15 cellular contexts compared by ENCODE assay signal in the genomic region with DNA sequence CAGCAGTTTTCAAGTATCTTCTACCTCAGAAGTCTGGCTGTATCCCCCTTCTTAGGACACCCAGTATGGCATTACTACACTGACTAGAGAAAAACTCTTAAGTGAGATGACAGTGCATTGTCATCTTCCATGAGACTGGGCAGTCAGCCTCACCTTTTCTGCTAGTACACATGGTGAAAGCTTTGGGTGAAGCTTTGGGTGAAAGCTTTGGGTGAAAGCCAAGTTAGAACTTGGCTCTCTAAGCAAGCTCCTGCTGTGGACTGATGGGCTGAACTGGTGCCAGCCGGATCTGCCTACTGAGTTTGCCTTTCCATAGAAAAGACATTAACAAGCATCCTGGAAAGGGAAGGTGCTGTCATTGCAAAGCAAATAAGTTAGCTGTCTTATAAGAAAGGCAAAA. TPM values are rescaled to one million over a fixed set of nuclear protein-coding genes. Genes with fewer than 3 reads are reported as not detected.
DNase-seq lines count a peak whose midpoint lies in the region; ATAC-seq and TF ChIP-seq lines count a peak whose summit lies in the region.
"Had no signal": no experiment of that assay in that cellular context is flagged by ENCODE, and none has a peak within 500 bp of the region (broad histone marks: within the 10 kb centered on the region; RNA-seq: fewer than 3 reads in every experiment).

No MANE protein-coding gene starts in this region.

- peaks cover 8% of the 10 kb centered on the region for H3K27me3 ChIP-seq in GM23338 (ENCODE audit: insufficient read depth)
- H3K27me3 ChIP-seq in neural progenitor cell = peaks cover 9% of the 10 kb centered on the region

- TF ChIP-seq CTCF in GM23338 (conservative IDR thresholded peaks at IDR 0.05; ENCODE audit: low read depth in 2 of 2) (no peak), OCI-LY7 (conservative IDR thresholded peaks at IDR 0.05; ENCODE audit: low read length) (no peak), neural progenitor cell (IDR thresholded peaks at IDR 0.05) (no peak)

- H3K4me1 ChIP-seq in GM23338 (ENCODE audit: insufficient read depth) (peaks cover 50% of the 10 kb centered on the region), OCI-LY7 (ENCODE audit: insufficient read depth, low read length, poor library complexity, severe bottlenecking) (no peaks in the 10 kb centered on the region), neural progenitor cell (peaks cover 16% of the 10 kb centered on the region)

- CTCF ChIA-PET in OCI-LY7 (lab: Charles Lee; ENCODE audit: unreplicated experiment) = no interaction called here

- POLR2A ChIA-PET in OCI-LY7 (lab: Charles Lee) = no interaction called here

- DNase-seq in GM23338 (ENCODE audit: low spot score) (peak; percentile 35), NCI-H1105 (lab: John Stamatoyannopoulos, UW) (peak; percentile 59), NCI-H774 (lab: John Stamatoyannopoulos, UW) (peak; percentile 15), left lobe of liver (ENCODE audit: low spot score) (no peak), OCI-LY7 (ENCODE audit: low spot score) (no peak), neural progenitor cell (ENCODE audit: low spot score) (no peak), EL (no peak)
- DNase-seq in activated T-helper 2 cell treated with anti-CD3 and anti-CD28 coated beads, Interferon-gamma antibody, Interleukin-2, Interleukin-4, amounts not matched to agents 10 μg/mL and 5 μg/mL and 100 μg/mL, durations not matched to agents 14 hours and 24 hours and 36 hours (ENCODE audit: low spot score) = no peak
- DNase-seq: activated CD4-positive, alpha-beta T cell treated with anti-CD3 and anti-CD28 coated beads, Interleukin-2, amount 10 ng/mL, durations not matched to agents 7 days and 5 days; GOT3; mesendoderm had no signal

- H3K27me3 Mint-ChIP-seq in GM23338 (ENCODE audit: insufficient read depth, low read depth, poor library complexity) (no peaks in the 10 kb centered on the region), neural progenitor cell (ENCODE audit: insufficient read depth, low read depth) (peaks cover 3% of the 10 kb centered on the region)
- H3K27me3 Mint-ChIP-seq in activated T-helper 2 cell treated with anti-CD3 and anti-CD28 coated beads, Interferon-gamma antibody, Interleukin-2, Interleukin-4, amounts not matched to agents 10 μg/mL and 5 μg/mL and 100 μg/mL, durations not matched to agents 14 hours and 24 hours and 36 hours (ENCODE audit: low read depth) = no peaks in the 10 kb centered on the region
- H3K27me3 Mint-ChIP-seq: activated CD4-positive, alpha-beta T cell treated with anti-CD3 and anti-CD28 coated beads, Interleukin-2, amount 10 ng/mL, durations not matched to agents 7 days and 5 days had no signal

- H3K27ac ChIP-seq in GM23338 (ENCODE audit: low read depth) = no peak overlapping the region
- no peak overlapping the region for H3K27ac ChIP-seq in OCI-LY7 (ENCODE audit: low read depth, low read length, poor library complexity, severe bottlenecking)
- H3K27ac ChIP-seq in neural progenitor cell = no peak overlapping the region
- H3K27ac ChIP-seq: HL-60 had no signal

- BruUV-seq in OCI-LY7 (replicated peaks; lab: Mats Ljungman, UMichigan) = no TSS peak

- no peak overlapping the region for H2AFZ ChIP-seq in GM23338
- H2AFZ ChIP-seq in OCI-LY7 (ENCODE audit: low read length) = no peak overlapping the region
- no peak overlapping the region for H2AFZ ChIP-seq in neural progenitor cell (replicated peaks)

- no peak overlapping the region; the same call in 2 of the 3 replicates for H3K4me3 Mint-ChIP-seq in GM23338
- H3K4me3 Mint-ChIP-seq in neural progenitor cell = no peak overlapping the region
- no peak overlapping the region for H3K4me3 Mint-ChIP-seq in activated T-helper 2 cell treated with anti-CD3 and anti-CD28 coated beads, Interferon-gamma antibody, Interleukin-2, Interleukin-4, amounts not matched to agents 10 μg/mL and 5 μg/mL and 100 μg/mL, durations not matched to agents 14 hours and 24 hours and 36 hours (ENCODE audit: low read depth)
- H3K4me3 Mint-ChIP-seq: activated CD4-positive, alpha-beta T cell treated with anti-CD3 and anti-CD28 coated beads, Interleukin-2, amount 10 ng/mL, durations not matched to agents 7 days and 5 days; CD14-positive monocyte had no signal

- H3K9me3 Mint-ChIP-seq in GM23338 (no peaks in the 10 kb centered on the region), neural progenitor cell (no peaks in the 10 kb centered on the region)
- H3K9me3 Mint-ChIP-seq in activated T-helper 2 cell treated with anti-CD3 and anti-CD28 coated beads, Interferon-gamma antibody, Interleukin-2, Interleukin-4, amounts not matched to agents 10 μg/mL and 5 μg/mL and 100 μg/mL, durations not matched to agents 14 hours and 24 hours and 36 hours = no peaks in the 10 kb centered on the region
- H3K9me3 Mint-ChIP-seq: activated CD4-positive, alpha-beta T cell treated with anti-CD3 and anti-CD28 coated beads, Interleukin-2, amount 10 ng/mL, durations not matched to agents 7 days and 5 days had no signal

- peak overlapping the region; percentile 35 for H3K4me2 ChIP-seq in GM23338
- H3K4me2 ChIP-seq in OCI-LY7 (ENCODE audit: low read length) = no peak overlapping the region
- no peak overlapping the region for H3K4me2 ChIP-seq in neural progenitor cell
- H3K4me2 ChIP-seq: smooth muscle cell had no signal

- no peaks in the 10 kb centered on the region for H3K9me2 ChIP-seq in GM23338 (ENCODE audit: insufficient read depth)
- H3K9me2 ChIP-seq in OCI-LY7 (ENCODE audit: insufficient read depth, low read length) = no peaks in the 10 kb centered on the region

- H3K9me3 ChIP-seq in OCI-LY7 (ENCODE audit: low read length) = no peaks in the 10 kb centered on the region
- H3K9me3 ChIP-seq in neural progenitor cell (ENCODE audit: low read depth) = no peaks in the 10 kb centered on the region

- H3K9ac ChIP-seq in neural progenitor cell = no peak overlapping the region

- H3K79me2 ChIP-seq in GM23338 (replicated peaks; ENCODE audit: insufficient read depth) (no peaks in the 10 kb centered on the region), OCI-LY7 (ENCODE audit: insufficient read depth, low read depth, low read length) (no peaks in the 10 kb centered on the region), neural progenitor cell (ENCODE audit: low read depth) (no peaks in the 10 kb centered on the region)

- H3F3A ChIP-seq in GM23338 (replicated peaks; ENCODE audit: low read depth) = no peaks in the 10 kb centered on the region
- H3F3A ChIP-seq in neural progenitor cell (ENCODE audit: low read depth) = no peaks in the 10 kb centered on the region

- H3K36me3 Mint-ChIP-seq in GM23338 (ENCODE audit: low read depth) = no peaks in the 10 kb centered on the region
- no peaks in the 10 kb centered on the region for H3K36me3 Mint-ChIP-seq in neural progenitor cell
- H3K36me3 Mint-ChIP-seq in activated T-helper 2 cell treated with anti-CD3 and anti-CD28 coated beads, Interferon-gamma antibody, Interleukin-2, Interleukin-4, amounts not matched to agents 10 μg/mL and 5 μg/mL and 100 μg/mL, durations not matched to agents 14 hours and 24 hours and 36 hours (ENCODE audit: low read depth) = no peaks in the 10 kb centered on the region
- H3K36me3 Mint-ChIP-seq: CD14-positive monocyte had no signal

- H3K27ac Mint-ChIP-seq in GM23338 (0 out of 2 replicates have a peak overlapping the region, but pooled peaks have one; percentile 35), neural progenitor cell (no peak overlapping the region)
- no peak overlapping the region for H3K27ac Mint-ChIP-seq in activated T-helper 2 cell treated with anti-CD3 and anti-CD28 coated beads, Interferon-gamma antibody, Interleukin-2, Interleukin-4, amounts not matched to agents 10 μg/mL and 5 μg/mL and 100 μg/mL, durations not matched to agents 14 hours and 24 hours and 36 hours
- H3K27ac Mint-ChIP-seq: activated CD4-positive, alpha-beta T cell treated with anti-CD3 and anti-CD28 coated beads, Interleukin-2, amount 10 ng/mL, durations not matched to agents 7 days and 5 days; CD14-positive monocyte had no signal

- H4K20me1 ChIP-seq in GM23338 (replicated peaks; ENCODE audit: insufficient read depth) (no peaks in the 10 kb centered on the region), OCI-LY7 (ENCODE audit: insufficient read depth, low read length) (no peaks in the 10 kb centered on the region), neural progenitor cell (ENCODE audit: low read depth) (no peaks in the 10 kb centered on the region)

- intact Hi-C loops in OCI-LY7 (cut with micrococcal nuclease; ENCODE audit: unreplicated experiment) = no loop called here
- intact Hi-C loops in activated T-helper 2 cell treated with anti-CD3 and anti-CD28 coated beads, Interferon-gamma antibody, Interleukin-2, Interleukin-4, amounts not matched to agents 10 μg/mL and 5 μg/mL and 100 μg/mL, durations not matched to agents 14 hours and 24 hours and 36 hours (cut with micrococcal nuclease) = no loop called here

- H3K36me3 ChIP-seq in GM23338 (ENCODE audit: insufficient read depth) (no peaks in the 10 kb centered on the region), OCI-LY7 (ENCODE audit: insufficient read depth, low read length) (no peaks in the 10 kb centered on the region), neural progenitor cell (no peaks in the 10 kb centered on the region)

- H3K4me1 Mint-ChIP-seq in GM23338 = peaks cover 51% of the 10 kb centered on the region
- peaks cover 17% of the 10 kb centered on the region for H3K4me1 Mint-ChIP-seq in neural progenitor cell
- no peaks in the 10 kb centered on the region for H3K4me1 Mint-ChIP-seq in activated T-helper 2 cell treated with anti-CD3 and anti-CD28 coated beads, Interferon-gamma antibody, Interleukin-2, Interleukin-4, amounts not matched to agents 10 μg/mL and 5 μg/mL and 100 μg/mL, durations not matched to agents 14 hours and 24 hours and 36 hours (ENCODE audit: low read depth)
- H3K4me1 Mint-ChIP-seq: activated CD4-positive, alpha-beta T cell treated with anti-CD3 and anti-CD28 coated beads, Interleukin-2, amount 10 ng/mL, durations not matched to agents 7 days and 5 days; CD14-positive monocyte had no signal

- H3K4me3 ChIP-seq in GM23338 (no peak overlapping the region), OCI-LY7 (ENCODE audit: low read depth, low read length, poor library complexity, severe bottlenecking) (no peak overlapping the region), neural progenitor cell (no peak overlapping the region)
- H3K4me3 ChIP-seq: smooth muscle cell had no signal

- ATAC-seq in GM23338 (peak; percentile 70), left lobe of liver (peak; percentile 19)

TF ChIP-seq in GM23338, 12 proteins besides CTCF, POLR2A, EP300 and RAD21 (continues in another document):
- TF ChIP-seq EZH2 (IDR thresholded peaks at IDR 0.05; ENCODE audit: low read depth, unreplicated experiment) = no peak

RNA-seq across cellular contexts. Expression of a gene that starts 8.8 kb away (rescaled TPM):
- total RNA-seq in GM23338 (2014; rRNA removed; shearing (Covaris generic)) = 0.12 and 0.24 TPM in 2 replicates
- polyA plus RNA-seq in GM23338 (2016; fragmentation: Nextera tagmentation; extraction: Ambion mirVana) = 0.05 and 0.07 TPM in 2 replicates
- total RNA-seq in left lobe of liver (not detected), OCI-LY7 (2022) (not detected in 2 replicates), neural progenitor cell (ENCODE audit: low replicate concordance) (not detected in 2 replicates)
- not detected in 2 replicates for total RNA-seq in OCI-LY7 (2014; rRNA removed; shearing (Covaris generic))
- total RNA-seq in activated T-helper 2 cell treated with anti-CD3 and anti-CD28 coated beads, Interferon-gamma antibody, Interleukin-2, Interleukin-4, amounts not matched to agents 10 μg/mL and 5 μg/mL and 100 μg/mL, durations not matched to agents 14 hours and 24 hours and 36 hours = not detected in 2 replicates
- total RNA-seq: activated CD4-positive, alpha-beta T cell treated with anti-CD3 and anti-CD28 coated beads, Interleukin-2, amount 10 ng/mL, durations not matched to agents 7 days and 5 days; T-helper 1 cell treated with Interleukin-12 subunit alpha and Interleukin-12 subunit beta and Interleukin-4 antibody, amounts not matched to agents 30 ng/mL and 1 ng/mL, for 36 hours had no signal
- polyA plus RNA-seq: CD14-positive monocyte, smooth muscle cell had no signal

Comparison
In these comparisons a context has a peak if more than half of its experiments do, and no peak if none do; other contexts are left out.
1. DNase-seq: peak in GM23338 (single experiment), NCI-H1105 (single experiment) and NCI-H774 (single experiment); none in left lobe of liver (single experiment), OCI-LY7 (single experiment), neural progenitor cell (single experiment), activated T-helper 2 cell treated with anti-CD3 and anti-CD28 coated beads, Interferon-gamma antibody, Interleukin-2, Interleukin-4, amounts not matched to agents 10 μg/mL and 5 μg/mL and 100 μg/mL, durations not matched to agents 14 hours and 24 hours and 36 hours (single experiment) and EL (single experiment).